2 cellular contexts compared by ENCODE assay signal in the genomic region with DNA sequence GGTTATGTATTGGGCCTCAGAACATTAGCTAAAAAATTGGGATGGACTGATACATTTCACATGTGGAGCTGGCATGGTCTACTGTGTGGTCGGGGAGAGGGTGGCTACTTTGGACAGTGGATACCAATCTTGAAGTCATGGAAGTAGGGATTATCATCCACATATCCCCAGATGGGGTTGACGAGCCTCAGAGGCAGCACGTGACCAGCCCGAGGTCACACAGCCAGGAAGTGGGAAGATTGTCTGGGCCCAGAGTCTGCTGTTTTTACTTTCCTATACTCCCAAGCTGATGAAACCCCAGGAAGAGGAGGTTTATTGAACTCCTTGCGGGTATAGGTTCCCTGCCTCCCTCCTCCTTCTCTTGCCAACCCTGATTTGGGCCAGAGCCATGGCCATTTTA.
A peak's percentile ranks its signal among the peaks of the same experiment; 100 is the strongest.
TF ChIP-seq lines count a peak whose summit lies in the region.

No MANE protein-coding gene starts in this region.

TF ChIP-seq in K562, 482 proteins besides CTCF, POLR2A, EP300 and RAD21 (continues in another document):
- TF ChIP-seq, protein P1, sequence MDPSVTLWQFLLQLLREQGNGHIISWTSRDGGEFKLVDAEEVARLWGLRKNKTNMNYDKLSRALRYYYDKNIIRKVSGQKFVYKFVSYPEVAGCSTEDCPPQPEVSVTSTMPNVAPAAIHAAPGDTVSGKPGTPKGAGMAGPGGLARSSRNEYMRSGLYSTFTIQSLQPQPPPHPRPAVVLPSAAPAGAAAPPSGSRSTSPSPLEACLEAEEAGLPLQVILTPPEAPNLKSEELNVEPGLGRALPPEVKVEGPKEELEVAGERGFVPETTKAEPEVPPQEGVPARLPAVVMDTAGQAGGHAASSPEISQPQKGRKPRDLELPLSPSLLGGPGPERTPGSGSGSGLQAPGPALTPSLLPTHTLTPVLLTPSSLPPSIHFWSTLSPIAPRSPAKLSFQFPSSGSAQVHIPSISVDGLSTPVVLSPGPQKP (CRISPR knock-in tag; IDR thresholded peaks at IDR 0.05): no peak
- no peak for TF ChIP-seq MIER1 (IDR thresholded peaks at IDR 0.05; ENCODE audit: low read depth)
- TF ChIP-seq ZNF699 (CRISPR knock-in tag; IDR thresholded peaks at IDR 0.05; ENCODE audit: insufficient replicate concordance): no peak
- no peak for TF ChIP-seq OTX1 (CRISPR knock-in tag; IDR thresholded peaks at IDR 0.05)
- peak; percentile 64 for TF ChIP-seq TFE3 (CRISPR knock-in tag; IDR thresholded peaks at IDR 0.05)
- no peak for TF ChIP-seq ZNF717 (CRISPR knock-in tag; IDR thresholded peaks at IDR 0.05)
- no peak for TF ChIP-seq SMARCB1 (IDR thresholded peaks at IDR 0.05; ENCODE audit: insufficient read length, low read depth)
- no peak for TF ChIP-seq CSDE1 (IDR thresholded peaks at IDR 0.05)
- TF ChIP-seq GTF2A2 (tag; IDR thresholded peaks at IDR 0.05): no peak
- no peak for TF ChIP-seq RBFOX2 (IDR thresholded peaks at IDR 0.05; ENCODE audit: low read depth, low read length)
- TF ChIP-seq HOXB6 (CRISPR knock-in tag; IDR thresholded peaks at IDR 0.05; ENCODE audit: borderline replicate concordance): no peak
- no peak for TF ChIP-seq GABPA (tag; conservative IDR thresholded peaks at IDR 0.05; ENCODE audit: low read depth)
- TF ChIP-seq FUS (optimal IDR thresholded peaks at IDR 0.05; ENCODE audit: low read depth, low read length): no peak
- TF ChIP-seq SMAD4 (CRISPR knock-in tag; conservative IDR thresholded peaks at IDR 0.05): 0 out of 2 replicates have a peak, but pooled peaks have one; percentile 34
- TF ChIP-seq FOXP1 (CRISPR knock-in tag; IDR thresholded peaks at IDR 0.05): no peak
- TF ChIP-seq, protein P2, sequence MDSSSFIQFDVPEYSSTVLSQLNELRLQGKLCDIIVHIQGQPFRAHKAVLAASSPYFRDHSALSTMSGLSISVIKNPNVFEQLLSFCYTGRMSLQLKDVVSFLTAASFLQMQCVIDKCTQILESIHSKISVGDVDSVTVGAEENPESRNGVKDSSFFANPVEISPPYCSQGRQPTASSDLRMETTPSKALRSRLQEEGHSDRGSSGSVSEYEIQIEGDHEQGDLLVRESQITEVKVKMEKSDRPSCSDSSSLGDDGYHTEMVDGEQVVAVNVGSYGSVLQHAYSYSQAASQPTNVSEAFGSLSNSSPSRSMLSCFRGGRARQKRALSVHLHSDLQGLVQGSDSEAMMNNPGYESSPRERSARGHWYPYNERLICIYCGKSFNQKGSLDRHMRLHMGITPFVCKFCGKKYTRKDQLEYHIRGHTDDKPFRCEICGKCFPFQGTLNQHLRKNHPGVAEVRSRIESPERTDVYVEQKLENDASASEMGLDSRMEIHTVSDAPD (CRISPR knock-in tag; IDR thresholded peaks at IDR 0.05): no peak
- no peak for TF ChIP-seq DIDO1 (tag; IDR thresholded peaks at IDR 0.05; ENCODE audit: low read depth)
- TF ChIP-seq SAP30 (IDR thresholded peaks at IDR 0.05; ENCODE audit: borderline replicate concordance, insufficient read depth, low read depth, low read length, poor library complexity, severe bottlenecking): no peak
- TF ChIP-seq, protein P3, sequence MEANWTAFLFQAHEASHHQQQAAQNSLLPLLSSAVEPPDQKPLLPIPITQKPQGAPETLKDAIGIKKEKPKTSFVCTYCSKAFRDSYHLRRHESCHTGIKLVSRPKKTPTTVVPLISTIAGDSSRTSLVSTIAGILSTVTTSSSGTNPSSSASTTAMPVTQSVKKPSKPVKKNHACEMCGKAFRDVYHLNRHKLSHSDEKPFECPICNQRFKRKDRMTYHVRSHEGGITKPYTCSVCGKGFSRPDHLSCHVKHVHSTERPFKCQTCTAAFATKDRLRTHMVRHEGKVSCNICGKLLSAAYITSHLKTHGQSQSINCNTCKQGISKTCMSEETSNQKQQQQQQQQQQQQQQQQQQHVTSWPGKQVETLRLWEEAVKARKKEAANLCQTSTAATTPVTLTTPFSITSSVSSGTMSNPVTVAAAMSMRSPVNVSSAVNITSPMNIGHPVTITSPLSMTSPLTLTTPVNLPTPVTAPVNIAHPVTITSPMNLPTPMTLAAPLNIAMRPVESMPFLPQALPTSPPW (CRISPR knock-in tag; IDR thresholded peaks at IDR 0.05): no peak
- no peak for TF ChIP-seq ZFP30 (CRISPR knock-in tag; IDR thresholded peaks at IDR 0.05; ENCODE audit: borderline replicate concordance)
- TF ChIP-seq, protein P4, sequence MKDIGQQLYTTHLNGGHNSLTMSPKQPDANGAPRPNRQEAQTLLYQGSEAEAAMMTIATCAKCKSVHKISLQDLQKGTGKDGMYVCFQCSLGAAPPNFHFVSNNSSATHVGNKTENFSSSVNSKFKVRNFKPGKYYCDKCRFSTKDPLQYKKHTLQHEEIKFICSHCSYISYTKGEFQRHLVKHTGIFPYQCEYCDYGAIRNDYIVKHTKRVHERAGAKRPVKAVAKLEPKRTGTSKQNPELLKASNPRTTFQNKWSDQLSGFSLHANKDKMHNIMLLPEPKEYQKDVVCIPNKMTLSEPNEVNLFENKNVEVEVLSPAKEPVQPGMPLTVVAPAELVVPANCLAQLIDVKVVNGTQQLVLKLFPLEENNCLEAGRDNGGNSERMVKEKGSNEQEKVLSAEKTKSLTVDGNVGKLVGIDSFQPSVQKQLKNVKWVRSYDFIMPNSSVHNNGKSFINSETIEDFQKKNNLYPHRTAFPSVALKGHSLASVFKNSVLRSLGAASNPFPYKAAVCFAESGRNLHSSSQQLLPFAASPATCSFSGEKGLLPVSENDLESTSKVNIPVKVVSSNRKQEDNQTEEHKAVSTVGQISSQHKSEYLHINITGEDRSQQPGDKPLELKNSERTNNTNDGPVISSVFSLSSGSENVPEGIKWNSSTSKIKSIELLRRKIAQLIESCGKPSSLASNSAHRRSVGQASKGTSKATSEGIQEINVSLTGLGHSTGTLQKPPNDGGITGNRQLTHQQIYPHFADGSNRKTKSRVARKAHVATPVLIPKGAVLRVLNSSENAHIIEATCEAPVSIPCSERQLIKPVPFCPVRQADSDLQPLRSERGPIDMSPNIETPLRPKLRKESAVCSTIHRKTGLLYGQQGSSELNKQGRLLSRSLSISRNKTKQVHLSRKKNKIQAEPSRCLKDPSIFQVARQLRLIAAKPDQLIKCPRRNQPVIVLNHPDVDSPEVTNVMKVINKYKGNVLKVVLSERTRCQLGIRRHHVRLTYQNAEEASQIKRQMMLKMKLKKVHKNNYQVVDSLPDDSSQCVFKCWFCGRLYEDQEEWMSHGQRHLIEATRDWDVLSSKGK (CRISPR knock-in tag; IDR thresholded peaks at IDR 0.05): no peak
- TF ChIP-seq BMI1 (IDR thresholded peaks at IDR 0.05; ENCODE audit: low read length): no peak

TF ChIP-seq in HEK293T, 16 proteins besides CTCF, POLR2A, EP300 and RAD21:
- TF ChIP-seq, protein P5, sequence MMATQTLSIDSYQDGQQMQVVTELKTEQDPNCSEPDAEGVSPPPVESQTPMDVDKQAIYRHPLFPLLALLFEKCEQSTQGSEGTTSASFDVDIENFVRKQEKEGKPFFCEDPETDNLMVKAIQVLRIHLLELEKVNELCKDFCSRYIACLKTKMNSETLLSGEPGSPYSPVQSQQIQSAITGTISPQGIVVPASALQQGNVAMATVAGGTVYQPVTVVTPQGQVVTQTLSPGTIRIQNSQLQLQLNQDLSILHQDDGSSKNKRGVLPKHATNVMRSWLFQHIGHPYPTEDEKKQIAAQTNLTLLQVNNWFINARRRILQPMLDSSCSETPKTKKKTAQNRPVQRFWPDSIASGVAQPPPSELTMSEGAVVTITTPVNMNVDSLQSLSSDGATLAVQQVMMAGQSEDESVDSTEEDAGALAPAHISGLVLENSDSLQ (IDR thresholded peaks at IDR 0.05): no peak
- no peak for TF ChIP-seq BHLHE40 (IDR thresholded peaks at IDR 0.05; ENCODE audit: borderline replicate concordance)
- no peak for TF ChIP-seq FOXM1 (IDR thresholded peaks at IDR 0.05; ENCODE audit: borderline replicate concordance)
- no peak for TF ChIP-seq LEF1 (IDR thresholded peaks at IDR 0.05; ENCODE audit: borderline replicate concordance)
- no peak for TF ChIP-seq TARDBP (IDR thresholded peaks at IDR 0.05)
